In genomic region chr17:75855310-75856061, GRCh38 we compare ENCODE assay signal across 8 cellular contexts. TPM values are rescaled to one million over a fixed set of nuclear protein-coding genes. Genes with fewer than 3 reads are reported as not detected.
DNase-seq lines count a peak whose midpoint lies in the region; ATAC-seq and TF ChIP-seq lines count a peak whose summit lies in the region.

Gene WBP2 (minus strand): TSS chr17:75855335. CDS start chr17:75855297, 38 bp downstream.

- H3K4me1 Mint-ChIP-seq in HFFc6 (ENCODE audit: low read depth) = peaks cover 7% of the 10 kb centered on the region
- peaks cover 39% of the 10 kb centered on the region for H3K4me1 Mint-ChIP-seq in activated naive CD4-positive, alpha-beta T cell treated with anti-CD3 and anti-CD28 coated beads for 36 hours (ENCODE audit: low read depth)

- peak; percentile 95 for ATAC-seq in gastroesophageal sphincter

- TF ChIP-seq CTCF in HFFc6 (IDR thresholded peaks at IDR 0.05) = peak; percentile 27; the same call in 1 of the 2 replicates
- peak in 3 of 4 experiments; percentile 53 to 81 (median 57) for TF ChIP-seq CTCF in gastroesophageal sphincter (IDR thresholded peaks at IDR 0.05)
- TF ChIP-seq CTCF in neutrophil (IDR thresholded peaks at IDR 0.05) = peak; percentile 76

- H3K9me3 Mint-ChIP-seq in HFFc6 = no peaks in the 10 kb centered on the region
- no peaks in the 10 kb centered on the region for H3K9me3 Mint-ChIP-seq in activated naive CD4-positive, alpha-beta T cell treated with anti-CD3 and anti-CD28 coated beads for 36 hours

- no peak for TF ChIP-seq EP300 in gastroesophageal sphincter (IDR thresholded peaks at IDR 0.05)

- WGBS in gastroesophageal sphincter (ENCODE audit: low coverage in 1 of 2), 2 donors = 0% methylated on average over 5 to 7 of the region's 58 CpGs

- H3K27ac ChIP-seq in gastroesophageal sphincter (peak within 1 kb of the TSS; percentile 97 to 100 (median 100)), neutrophil (peak within 1 kb of the TSS; percentile 95), substantia nigra (ENCODE audit: low read depth, low read length, poor library complexity, severe bottlenecking) (peak within 1 kb of the TSS; percentile 98)

- intact Hi-C loops in activated naive CD4-positive, alpha-beta T cell treated with anti-CD3 and anti-CD28 coated beads for 36 hours (cut with micrococcal nuclease) = loop anchor here (1.0 to 2.0 kb wide), 9 partner anchors 12 to 188 kb away; partner anchors contain the start of genes ACOX1, RECQL5, SAP30BP and TEN1

- CTCF ChIA-PET in activated naive CD4-positive, alpha-beta T cell treated with anti-CD3 and anti-CD28 coated beads for 36 hours (lab: Charles Lee) = interaction anchor here (0.6 to 3.5 kb wide), 16 partner anchors 8 to 158 kb away, joined by 3 to 32 read pairs (median 4); partner anchors contain the start of genes GALK1 and UNC13D

- H3K27me3 ChIP-seq in gastroesophageal sphincter (no peaks in the 10 kb centered on the region), neutrophil (no peaks in the 10 kb centered on the region)

- H3K36me3 Mint-ChIP-seq in HFFc6 (ENCODE audit: low read depth) = no peaks in the 10 kb centered on the region
- no peaks in the 10 kb centered on the region for H3K36me3 Mint-ChIP-seq in activated naive CD4-positive, alpha-beta T cell treated with anti-CD3 and anti-CD28 coated beads for 36 hours (ENCODE audit: low read depth)

- H3K27ac Mint-ChIP-seq in HFFc6 = no peak within 1 kb of the TSS; the same call in 1 of the 2 replicates
- peak within 1 kb of the TSS; percentile 74 for H3K27ac Mint-ChIP-seq in activated naive CD4-positive, alpha-beta T cell treated with anti-CD3 and anti-CD28 coated beads for 36 hours

- H3K27me3 Mint-ChIP-seq in HFFc6 (ENCODE audit: insufficient read depth) = no peaks in the 10 kb centered on the region
- no peaks in the 10 kb centered on the region for H3K27me3 Mint-ChIP-seq in activated naive CD4-positive, alpha-beta T cell treated with anti-CD3 and anti-CD28 coated beads for 36 hours (ENCODE audit: low read depth)

- H3K9me3 ChIP-seq in gastroesophageal sphincter (no peaks in the 10 kb centered on the region), neutrophil (no peaks in the 10 kb centered on the region)

- H3K36me3 ChIP-seq in gastroesophageal sphincter = peaks cover 0 to 29% of the 10 kb centered on the region in 2 donors
- peaks cover 23% of the 10 kb centered on the region for H3K36me3 ChIP-seq in neutrophil

- H3K4me3 ChIP-seq in GM08714 (ENCODE audit: low read length) = peak within 1 kb of the TSS; percentile 79
- H3K4me3 ChIP-seq in gastroesophageal sphincter = peak within 1 kb of the TSS; percentile 94 to 95
- peak within 1 kb of the TSS; percentile 80 to 86 for H3K4me3 ChIP-seq in neutrophil (ENCODE audit: low read depth in 1 of 2, low read length in 1 of 2)

- peak; percentile 96 to 97 for TF ChIP-seq POLR2A in gastroesophageal sphincter (IDR thresholded peaks at IDR 0.05)

- DNase-seq in HFFc6 = peak; percentile 100
- DNase-seq in NAMALWA (ENCODE audit: low spot score) = peak; percentile 100
- DNase-seq in SK-N-DZ (ENCODE audit: low spot score) = peak; percentile 100
- DNase-seq in activated naive CD4-positive, alpha-beta T cell treated with anti-CD3 and anti-CD28 coated beads for 36 hours = peak; percentile 99
- peak; percentile 72 to 100 (median 99) for DNase-seq in substantia nigra (lab: John Stamatoyannopoulos, UW)

- no peak within 1 kb of the TSS for H3K4me3 Mint-ChIP-seq in HFFc6
- no peak within 1 kb of the TSS for H3K4me3 Mint-ChIP-seq in activated naive CD4-positive, alpha-beta T cell treated with anti-CD3 and anti-CD28 coated beads for 36 hours

- peaks cover 0 to 49% (median 13%) of the 10 kb centered on the region in 3 donors for H3K4me1 ChIP-seq in gastroesophageal sphincter
- H3K4me1 ChIP-seq in neutrophil (ENCODE audit: control insufficient read depth in 1 of 2, insufficient read depth in 1 of 2, low read depth in 1 of 2, low read length in 1 of 2) = peaks cover 60 to 63% of the 10 kb centered on the region in 2 experiments

RNA-seq across cellular contexts. Expression of gene WBP2, which starts in this region (rescaled TPM):
- 10 to 100 TPM; 51.4 to 65.5 (median 59.3) TPM for total RNA-seq in HFFc6 (2021; fragmentation: NEBNext Ultra II Directional; extraction: Animal tissue kit (Norgen Biotek cat#: 25700))
- polyA plus RNA-seq in SK-N-DZ (2014; cell fraction: cytosol; rRNA removed) = 38.6 and 39.1 TPM in 2 replicates
- polyA plus RNA-seq in SK-N-DZ (2014; cell fraction: nucleus; rRNA removed) = 25.3 and 25.4 TPM in 2 replicates
- total RNA-seq in activated naive CD4-positive, alpha-beta T cell treated with anti-CD3 and anti-CD28 coated beads for 36 hours = 10 to 100 TPM; 65.0 to 68.7 TPM
- 10 to 100 TPM; 50.0 to 83.9 (median 57.6) TPM for total RNA-seq in gastroesophageal sphincter

Comparison
In these comparisons a context has a peak if more than half of its experiments do, and no peak if none do; other contexts are left out.
1. Peak in every context shown above with its lines: DNase-seq, ATAC-seq, H3K4me3 ChIP-seq and H3K27ac ChIP-seq.